ENCODE assay signal across 8 cellular contexts in genomic region chr3:184513276-184514150, GRCh38. TPM values are rescaled to one million over a fixed set of nuclear protein-coding genes. Genes with fewer than 3 reads are reported as not detected.
DNase-seq lines count a peak whose midpoint lies in the region; ATAC-seq and TF ChIP-seq lines count a peak whose summit lies in the region.

No MANE protein-coding gene starts in this region.

- POLR2A ChIA-PET in OCI-LY7 (lab: Charles Lee) = interaction anchor here (1.2 to 1.5 kb wide), 2 partner anchors 39 to 136 kb away, joined by 3 to 4 read pairs; no protein-coding TSS in a partner anchor

- H4K20me1 ChIP-seq in OCI-LY7 (ENCODE audit: insufficient read depth, low read length) = no peaks in the 10 kb centered on the region; the same call in 1 of the 2 replicates

- peak; percentile 86 for ATAC-seq in GM21381 (IDR thresholded peaks at IDR 0.05; ENCODE audit: unreplicated experiment)

- no peak overlapping the region for H3K4me3 ChIP-seq in OCI-LY7 (ENCODE audit: low read depth, low read length, poor library complexity, severe bottlenecking)
- H3K4me3 ChIP-seq in esophagus squamous epithelium = peak overlapping the region; percentile 24 to 66 (median 47)

- intact Hi-C loops in OCI-LY7 (cut with micrococcal nuclease; ENCODE audit: unreplicated experiment) (loop anchor here (1.0 to 2.0 kb wide), 2 partner anchors 96 to 143 kb away; no protein-coding TSS in a partner anchor), esophagus squamous epithelium (cut with DNase I) (loop anchor here (10.0 kb wide), 3 partner anchors 49 to 139 kb away; partner anchors contain the start of gene THPO)

- peak; percentile 97 for TF ChIP-seq CTCF in C4-2B (conservative IDR thresholded peaks at IDR 0.05)
- TF ChIP-seq CTCF in OCI-LY7 (conservative IDR thresholded peaks at IDR 0.05; ENCODE audit: low read length) = peak; percentile 75
- peak; percentile 69 to 93 (median 86) for TF ChIP-seq CTCF in esophagus squamous epithelium (IDR thresholded peaks at IDR 0.05)

- no peaks in the 10 kb centered on the region for H3K4me1 ChIP-seq in OCI-LY7 (ENCODE audit: insufficient read depth, low read length, poor library complexity, severe bottlenecking)
- H3K4me1 ChIP-seq in esophagus squamous epithelium = peaks cover 9 to 12% (median 11%) of the 10 kb centered on the region in 3 donors

- H3K9me2 ChIP-seq in OCI-LY7 (ENCODE audit: insufficient read depth, low read length) = no peaks in the 10 kb centered on the region

- no peak for TF ChIP-seq POLR2A in esophagus squamous epithelium (IDR thresholded peaks at IDR 0.05)

- H3K27me3 ChIP-seq in esophagus squamous epithelium = peaks cover 0 to 79% (median 3%) of the 10 kb centered on the region in 4 donors

- no TSS peak for BruUV-seq in OCI-LY7 (replicated peaks; lab: Mats Ljungman, UMichigan)

- H3K36me3 ChIP-seq in OCI-LY7 (ENCODE audit: insufficient read depth, low read length) (no peaks in the 10 kb centered on the region), esophagus squamous epithelium (no peaks in the 10 kb centered on the region)

- H3K27ac ChIP-seq in C4-2B (no peak overlapping the region), OCI-LY7 (ENCODE audit: low read depth, low read length, poor library complexity, severe bottlenecking) (no peak overlapping the region), esophagus squamous epithelium (peak overlapping the region in 2 of 4 donors; percentile 36 to 42)

- H3K9me3 Mint-ChIP-seq in IgD-negative memory B cell = peaks cover 0 to 2% (median 0%) of the 10 kb centered on the region in 3 donors

- H2AFZ ChIP-seq in OCI-LY7 (ENCODE audit: low read length) = no peak overlapping the region

- H3K4me1 Mint-ChIP-seq in IgD-negative memory B cell = peaks cover 0 to 8% (median 4%) of the 10 kb centered on the region in 3 donors

- CTCF ChIA-PET in OCI-LY7 (lab: Charles Lee; ENCODE audit: unreplicated experiment) = interaction anchor here (2.2 kb wide), 1 partner anchor 142 kb away, joined by 9 read pairs; no protein-coding TSS in a partner anchor

- H3K4me3 Mint-ChIP-seq in IgD-negative memory B cell = peak overlapping the region in 3 of 4 donors; percentile 39 to 82 (median 58)

- no peaks in the 10 kb centered on the region for H3K79me2 ChIP-seq in OCI-LY7 (ENCODE audit: insufficient read depth, low read depth, low read length)

- no peak overlapping the region for H3K27ac Mint-ChIP-seq in IgD-negative memory B cell

- DNase-seq in OCI-LY7 (ENCODE audit: low spot score) = peak; percentile 65
- DNase-seq in activated T-cell treated with anti-CD3 and anti-CD28 coated beads, Interleukin-2, amount 50 U/mL, for 1 hour = peak; percentile 85
- DNase-seq in esophagus squamous epithelium (lab: John Stamatoyannopoulos, UW) = peak; percentile 24
- peak; percentile 83 for DNase-seq in myocyte (ENCODE audit: low read depth)
- peak; percentile 91 for DNase-seq in stimulated activated CD8-positive, alpha-beta memory T cell treated with anti-CD3 and anti-CD28 coated beads, Interleukin-4, amount 100 ng/mL, for 48 hours

- 13 to 14% methylated on average over 13 to 19 of the region's 69 CpGs for WGBS in esophagus squamous epithelium, 2 donors

- no peaks in the 10 kb centered on the region for H3K9me3 ChIP-seq in OCI-LY7 (ENCODE audit: low read length)
- peaks cover 0 to 5% (median 0%) of the 10 kb centered on the region in 3 donors for H3K9me3 ChIP-seq in esophagus squamous epithelium

- peaks cover 48% of the 10 kb centered on the region for H3K27me3 Mint-ChIP-seq in IgD-negative memory B cell

- H3K4me2 ChIP-seq in OCI-LY7 (ENCODE audit: low read length) = 0 out of 2 replicates have a peak overlapping the region, but pooled peaks have one; percentile 33

- H3K36me3 Mint-ChIP-seq in IgD-negative memory B cell = no peaks in the 10 kb centered on the region

RNA-seq across cellular contexts. Expression of gene EPHB3, which starts 48.1 kb away (rescaled TPM):
- not detected for polyA plus RNA-seq in IgD-negative memory B cell
- not detected in 2 replicates for total RNA-seq in OCI-LY7 (2014; rRNA removed; shearing (Covaris generic))
- total RNA-seq in OCI-LY7 (2022) = not detected in 2 replicates
- total RNA-seq in esophagus squamous epithelium = 10 to 100 TPM; 14.7 to 58.1 (median 33.1) TPM
- 23.2 and 23.6 TPM in 2 replicates for total RNA-seq in myocyte
- 20.7 TPM for polyA plus RNA-seq in myocyte (2012)

Comparison
In these comparisons a context has a peak if more than half of its experiments do, and no peak if none do; other contexts are left out.
1. DNase-seq: peak in every context shown above with its lines; median percentile 91 in stimulated activated CD8-positive, alpha-beta memory T cell treated with anti-CD3 and anti-CD28 coated beads, Interleukin-4, amount 100 ng/mL, for 48 hours; 85 in activated T-cell treated with anti-CD3 and anti-CD28 coated beads, Interleukin-2, amount 50 U/mL, for 1 hour; 83 in myocyte; 65 in OCI-LY7; 24 in esophagus squamous epithelium.
2. RNA of gene EPHB3, which starts 48.1 kb away (total RNA-seq): 14.7 to 58.1 TPM in esophagus squamous epithelium and 23.2 to 23.6 TPM in myocyte; not detected in OCI-LY7; every median in the first group is over 10 times any median in the second.
3. Peak in every context shown above with its lines, with median percentiles within 50 percentile points of each other: CTCF ChIP-seq.